Comparison of ENCODE assay signal across 23 cellular contexts in the genomic region with DNA sequence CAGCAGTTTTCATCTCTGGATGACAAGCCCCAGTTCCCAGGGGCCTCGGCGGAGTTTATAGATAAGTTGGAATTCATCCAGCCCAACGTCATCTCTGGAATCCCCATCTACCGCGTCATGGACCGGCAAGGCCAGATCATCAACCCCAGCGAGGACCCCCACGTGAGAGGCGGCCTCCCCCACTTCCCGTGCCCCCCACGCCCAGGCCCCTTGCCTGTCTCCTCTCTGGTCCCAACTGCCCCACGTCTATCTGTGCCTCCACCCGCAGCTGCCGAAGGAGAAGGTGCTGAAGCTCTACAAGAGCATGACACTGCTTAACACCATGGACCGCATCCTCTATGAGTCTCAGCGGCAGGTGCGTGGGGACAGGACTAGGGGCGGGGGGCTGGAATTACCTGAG. TPM values are rescaled to one million over a fixed set of nuclear protein-coding genes. Genes with fewer than 3 reads are reported as not detected.
DNase-seq lines count a peak whose midpoint lies in the region; ATAC-seq and TF ChIP-seq lines count a peak whose summit lies in the region.
"Had no signal": no experiment of that assay in that cellular context is flagged by ENCODE, and none has a peak within 500 bp of the region (broad histone marks: within the 10 kb centered on the region; RNA-seq: fewer than 3 reads in every experiment).

No MANE protein-coding gene starts in this region.

- H3K27ac ChIP-seq in GM23338 (ENCODE audit: low read depth) (no peak overlapping the region), gastrocnemius medialis (peak overlapping the region; percentile 71 to 83 (median 80)), transverse colon (no peak overlapping the region), tibial nerve (peak overlapping the region in 2 of 4 donors; percentile 47 to 59)
- H3K27ac ChIP-seq: SJCRH30 had no signal

- H3K9me3 ChIP-seq in gastrocnemius medialis (no peaks in the 10 kb centered on the region), transverse colon (no peaks in the 10 kb centered on the region), tibial nerve (no peaks in the 10 kb centered on the region)
- H3K9me3 ChIP-seq: BE2C, SJCRH30 had no signal

- H3K4me3 ChIP-seq in GM23338 (no peak overlapping the region), gastrocnemius medialis (no peak overlapping the region), transverse colon (no peak overlapping the region), tibial nerve (no peak overlapping the region)
- H3K4me3 ChIP-seq: SJCRH30 had no signal

- H3F3A ChIP-seq in GM23338 (replicated peaks; ENCODE audit: low read depth) = peaks cover 7% of the 10 kb centered on the region; the same call in 1 of the 2 replicates

- H3K27me3 Mint-ChIP-seq in activated T-cell treated with anti-CD3 and anti-CD28 coated beads, Interleukin-2, amount 50 U/mL, for 24 hours = no peaks in the 10 kb centered on the region
- H3K27me3 Mint-ChIP-seq in GM23338 (ENCODE audit: insufficient read depth, low read depth, poor library complexity) (peaks cover 10% of the 10 kb centered on the region), endothelial cell (ENCODE audit: unreplicated experiment) (peaks cover 6% of the 10 kb centered on the region)
- no peaks in the 10 kb centered on the region for H3K27me3 Mint-ChIP-seq in activated CD4-positive, alpha-beta memory T cell treated with anti-CD3 and anti-CD28 coated beads, Interleukin-2, amount 10 ng/mL, durations not matched to agents 7 days and 5 days
- H3K27me3 Mint-ChIP-seq: CD8-positive, alpha-beta memory T cell had no signal

- POLR2A ChIA-PET in activated CD4-positive, alpha-beta memory T cell treated with anti-CD3 and anti-CD28 coated beads, Interleukin-2, amount 10 ng/mL, durations not matched to agents 7 days and 5 days (lab: Charles Lee) = no interaction called here

- WGBS in transverse colon (ENCODE audit: low coverage in 1 of 2), 2 donors = 93% methylated on average over 18 of the region's 18 CpGs; no CpG with 5 or more reads in 1 of the 2 donors
- 78 to 81% methylated on average over 18 of the region's 18 CpGs for WGBS in tibial nerve, 2 donors

- H2AFZ ChIP-seq in GM23338 = no peak overlapping the region

- in situ Hi-C loops in gastrocnemius medialis (cut with MboI; ENCODE audit: low sequenced_read_pairs in 4 of 4) (no loop called here), transverse colon (cut with MboI; ENCODE audit: low pct_ligation_motif_present in 1 of 4, low pct_unique_long_range_greater_than_20kb in 1 of 4, low sequenced_read_pairs in 3 of 4) (no loop called here)

- H3K9me2 ChIP-seq in GM23338 (ENCODE audit: insufficient read depth) = no peaks in the 10 kb centered on the region

- peaks cover 10% of the 10 kb centered on the region for H3K4me1 Mint-ChIP-seq in activated T-cell treated with anti-CD3 and anti-CD28 coated beads, Interleukin-2, amount 50 U/mL, for 24 hours (ENCODE audit: low read depth)
- peaks cover 8% of the 10 kb centered on the region for H3K4me1 Mint-ChIP-seq in GM23338
- H3K4me1 Mint-ChIP-seq in endothelial cell (ENCODE audit: unreplicated experiment) = peaks cover 14% of the 10 kb centered on the region
- peaks cover 9% of the 10 kb centered on the region for H3K4me1 Mint-ChIP-seq in activated CD4-positive, alpha-beta memory T cell treated with anti-CD3 and anti-CD28 coated beads, Interleukin-2, amount 10 ng/mL, durations not matched to agents 7 days and 5 days

- ATAC-seq in GM23338 = no peak
- no peak for ATAC-seq in gastrocnemius medialis

- CTCF ChIA-PET in activated CD4-positive, alpha-beta memory T cell treated with anti-CD3 and anti-CD28 coated beads, Interleukin-2, amount 10 ng/mL, durations not matched to agents 7 days and 5 days (lab: Charles Lee) = no interaction called here

- H3K79me2 ChIP-seq in GM23338 (replicated peaks; ENCODE audit: insufficient read depth) = no peaks in the 10 kb centered on the region

- H3K36me3 ChIP-seq in GM23338 (ENCODE audit: insufficient read depth) = no peaks in the 10 kb centered on the region
- peaks cover 0 to 16% of the 10 kb centered on the region in 2 donors for H3K36me3 ChIP-seq in gastrocnemius medialis
- peaks cover 0 to 16% (median 0%) of the 10 kb centered on the region in 4 donors for H3K36me3 ChIP-seq in transverse colon
- peaks cover 0 to 54% (median 20%) of the 10 kb centered on the region in 3 donors for H3K36me3 ChIP-seq in tibial nerve
- H3K36me3 ChIP-seq: SJCRH30 had no signal

- no peak for TF ChIP-seq POLR2A in gastrocnemius medialis (IDR thresholded peaks at IDR 0.05)
- TF ChIP-seq POLR2A in transverse colon (IDR thresholded peaks at IDR 0.05) = no peak
- TF ChIP-seq POLR2A in tibial nerve (IDR thresholded peaks at IDR 0.05) = no peak

- H4K20me1 ChIP-seq in GM23338 (replicated peaks; ENCODE audit: insufficient read depth) = no peaks in the 10 kb centered on the region

- intact Hi-C loops in gastrocnemius medialis (cut with DNase I; ENCODE audit: low total_unique reads) = no loop called here
- intact Hi-C loops in transverse colon (cut with DNase I; ENCODE audit: low total_unique reads) = no loop called here

- peak overlapping the region; percentile 55 for H3K27ac Mint-ChIP-seq in activated T-cell treated with anti-CD3 and anti-CD28 coated beads, Interleukin-2, amount 50 U/mL, for 24 hours
- H3K27ac Mint-ChIP-seq in GM23338 = peak overlapping the region; percentile 39; the same call in 1 of the 2 replicates
- H3K27ac Mint-ChIP-seq in endothelial cell (ENCODE audit: unreplicated experiment) = no peak overlapping the region
- H3K27ac Mint-ChIP-seq in activated CD4-positive, alpha-beta memory T cell treated with anti-CD3 and anti-CD28 coated beads, Interleukin-2, amount 10 ng/mL, durations not matched to agents 7 days and 5 days = no peak overlapping the region

- H3K36me3 Mint-ChIP-seq in activated T-cell treated with anti-CD3 and anti-CD28 coated beads, Interleukin-2, amount 50 U/mL, for 24 hours (ENCODE audit: low read depth) = peaks cover 47% of the 10 kb centered on the region
- H3K36me3 Mint-ChIP-seq in GM23338 (ENCODE audit: low read depth) (peaks cover 3% of the 10 kb centered on the region; the same call in 2 of the 3 replicates), endothelial cell (ENCODE audit: low read depth, unreplicated experiment) (peaks cover 31% of the 10 kb centered on the region)
- peaks cover 22% of the 10 kb centered on the region for H3K36me3 Mint-ChIP-seq in activated CD4-positive, alpha-beta memory T cell treated with anti-CD3 and anti-CD28 coated beads, Interleukin-2, amount 10 ng/mL, durations not matched to agents 7 days and 5 days (ENCODE audit: low read depth)

- H3K4me3 Mint-ChIP-seq in activated T-cell treated with anti-CD3 and anti-CD28 coated beads, Interleukin-2, amount 50 U/mL, for 24 hours = no peak overlapping the region
- no peak overlapping the region for H3K4me3 Mint-ChIP-seq in GM23338
- H3K4me3 Mint-ChIP-seq in endothelial cell (ENCODE audit: unreplicated experiment) = peak overlapping the region; percentile 31
- H3K4me3 Mint-ChIP-seq in activated CD4-positive, alpha-beta memory T cell treated with anti-CD3 and anti-CD28 coated beads, Interleukin-2, amount 10 ng/mL, durations not matched to agents 7 days and 5 days = no peak overlapping the region
- H3K4me3 Mint-ChIP-seq: CD8-positive, alpha-beta memory T cell had no signal

- H3K9me3 Mint-ChIP-seq in activated T-cell treated with anti-CD3 and anti-CD28 coated beads, Interleukin-2, amount 50 U/mL, for 24 hours = no peaks in the 10 kb centered on the region
- H3K9me3 Mint-ChIP-seq in GM23338 (no peaks in the 10 kb centered on the region), endothelial cell (ENCODE audit: unreplicated experiment) (no peaks in the 10 kb centered on the region)
- H3K9me3 Mint-ChIP-seq in activated CD4-positive, alpha-beta memory T cell treated with anti-CD3 and anti-CD28 coated beads, Interleukin-2, amount 10 ng/mL, durations not matched to agents 7 days and 5 days = no peaks in the 10 kb centered on the region
- H3K9me3 Mint-ChIP-seq: CD8-positive, alpha-beta memory T cell had no signal

- DNase-seq in activated T-cell treated with anti-CD3 and anti-CD28 coated beads, Interleukin-2, amount 50 U/mL, for 24 hours = no peak
- DNase-seq in activated T-cell treated with anti-CD3 and anti-CD28 coated beads, Interleukin-2, amount 50 U/mL, for 48 hours = no peak
- DNase-seq in GM23338 (ENCODE audit: low spot score) (no peak), endothelial cell (ENCODE audit: low spot score) (no peak), gastrocnemius medialis (no peak), transverse colon (no peak), tibial nerve (ENCODE audit: low spot score in 2 of 2) (no peak)
- DNase-seq in activated CD4-positive, alpha-beta memory T cell treated with anti-CD3 and anti-CD28 coated beads, Interleukin-2, amount 10 ng/mL, durations not matched to agents 7 days and 5 days = no peak
- DNase-seq: BE2C; CD8-positive, alpha-beta memory T cell; DMS79 treated with DMSO at 0.1 percent for 48 hours; Karpas-422; NCI-H1105; NCI-H1694 treated with DMSO at 0.1 percent for 48 hours; NCI-H226; NCI-H526; SJCRH30 had no signal

- TF ChIP-seq EP300 in transverse colon (IDR thresholded peaks at IDR 0.05; ENCODE audit: low read depth) (no peak), tibial nerve (IDR thresholded peaks at IDR 0.05) (no peak)

- no peaks in the 10 kb centered on the region for H3K4me1 ChIP-seq in GM23338 (ENCODE audit: insufficient read depth)
- peaks cover 58 to 77% of the 10 kb centered on the region in 2 donors for H3K4me1 ChIP-seq in gastrocnemius medialis
- peaks cover 0 to 32% (median 10%) of the 10 kb centered on the region in 4 donors for H3K4me1 ChIP-seq in transverse colon
- H3K4me1 ChIP-seq in tibial nerve = peaks cover 0 to 54% (median 9%) of the 10 kb centered on the region in 4 donors

- TF ChIP-seq CTCF in GM23338 (conservative IDR thresholded peaks at IDR 0.05; ENCODE audit: low read depth in 2 of 2) (no peak), endothelial cell (IDR thresholded peaks at IDR 0.05; ENCODE audit: unreplicated experiment) (no peak), gastrocnemius medialis (IDR thresholded peaks at IDR 0.05 in 4 of 5, conservative IDR thresholded peaks at IDR 0.05 in 1 of 5) (no peak), transverse colon (IDR thresholded peaks at IDR 0.05) (no peak), tibial nerve (IDR thresholded peaks at IDR 0.05) (no peak)

- no peak overlapping the region for H3K4me2 ChIP-seq in GM23338

- H3K27me3 ChIP-seq in GM23338 (ENCODE audit: insufficient read depth) = no peaks in the 10 kb centered on the region
- no peaks in the 10 kb centered on the region for H3K27me3 ChIP-seq in gastrocnemius medialis
- no peaks in the 10 kb centered on the region for H3K27me3 ChIP-seq in transverse colon
- no peaks in the 10 kb centered on the region for H3K27me3 ChIP-seq in tibial nerve
- H3K27me3 ChIP-seq: BE2C, SJCRH30 had no signal

RNA-seq across cellular contexts. Expression of a gene that starts 13.0 kb away (rescaled TPM):
- 31.3 and 42.4 TPM in 2 replicates for total RNA-seq in GM23338 (2014; rRNA removed; shearing (Covaris generic))
- polyA plus RNA-seq in GM23338 (2016; fragmentation: Nextera tagmentation; extraction: Ambion mirVana) = 14.2 and 15.0 TPM in 2 replicates
- total RNA-seq in endothelial cell (ENCODE audit: unreplicated experiment) (25.0 TPM), gastrocnemius medialis (100 to 1,000 TPM in 1 of 4 donors, 10 to 100 TPM in 3; 80.8 to 115 (median 84.1) TPM), transverse colon (10 to 100 TPM; 12.0 to 29.9 (median 20.9) TPM), tibial nerve (10 to 100 TPM; 48.6 to 61.4 (median 54.2) TPM)
- 10 to 100 TPM; 17.9 to 27.1 TPM for total RNA-seq in activated CD4-positive, alpha-beta memory T cell treated with anti-CD3 and anti-CD28 coated beads, Interleukin-2, amount 10 ng/mL, durations not matched to agents 7 days and 5 days

RNA-seq across cellular contexts. Expression of a gene that starts 13.5 kb away (rescaled TPM):
- 65.1 and 65.4 TPM in 2 replicates for total RNA-seq in GM23338 (2014; rRNA removed; shearing (Covaris generic))
- 116 and 125 TPM in 2 replicates for polyA plus RNA-seq in GM23338 (2016; fragmentation: Nextera tagmentation; extraction: Ambion mirVana)
- total RNA-seq in endothelial cell (ENCODE audit: unreplicated experiment) (15.2 TPM), gastrocnemius medialis (10 to 100 TPM; 29.1 to 61.9 (median 40.9) TPM), transverse colon (10 to 100 TPM in 3 of 4 donors, 1 to 10 TPM in 1; 4.0 to 20.6 (median 10.8) TPM), tibial nerve (10 to 100 TPM; 14.0 to 21.3 (median 19.8) TPM)
- 10 to 100 TPM; 18.8 to 25.2 TPM for total RNA-seq in activated CD4-positive, alpha-beta memory T cell treated with anti-CD3 and anti-CD28 coated beads, Interleukin-2, amount 10 ng/mL, durations not matched to agents 7 days and 5 days

RNA-seq across cellular contexts. Expression of a gene that starts 16.5 kb away (rescaled TPM):
- 0.70 and 1.8 TPM in 2 replicates for total RNA-seq in GM23338 (2014; rRNA removed; shearing (Covaris generic))
- 0.71 TPM in 2 replicates for polyA plus RNA-seq in GM23338 (2016; fragmentation: Nextera tagmentation; extraction: Ambion mirVana)
- 10.7 TPM for total RNA-seq in endothelial cell (ENCODE audit: unreplicated experiment)
- under 1 TPM in 3 of 4 donors, not detected in 1; 0.24 to 0.33 (median 0.33) TPM for total RNA-seq in gastrocnemius medialis
- 100 to 1,000 TPM in 1 of 4 donors, 10 to 100 TPM in 3; 18.5 to 225 (median 49.1) TPM for total RNA-seq in transverse colon
- 1 to 10 TPM; 4.3 to 5.4 TPM for total RNA-seq in activated CD4-positive, alpha-beta memory T cell treated with anti-CD3 and anti-CD28 coated beads, Interleukin-2, amount 10 ng/mL, durations not matched to agents 7 days and 5 days
- total RNA-seq in tibial nerve = 1 to 10 TPM; 3.8 to 9.0 (median 5.7) TPM
- total RNA-seq: G401, RPMI7951 had no signal

RNA-seq across cellular contexts. Expression of a gene that starts 29.1 kb away (rescaled TPM):
- 83.5 and 86.5 TPM in 2 replicates for total RNA-seq in GM23338 (2014; rRNA removed; shearing (Covaris generic))
- 74.5 and 77.2 TPM in 2 replicates for polyA plus RNA-seq in GM23338 (2016; fragmentation: Nextera tagmentation; extraction: Ambion mirVana)
- total RNA-seq in endothelial cell (ENCODE audit: unreplicated experiment) (75.5 TPM), gastrocnemius medialis (10 to 100 TPM; 41.0 to 61.0 (median 49.8) TPM), transverse colon (10 to 100 TPM; 15.9 to 65.8 (median 50.1) TPM), tibial nerve (10 to 100 TPM; 28.8 to 38.7 (median 35.7) TPM)
- total RNA-seq in activated CD4-positive, alpha-beta memory T cell treated with anti-CD3 and anti-CD28 coated beads, Interleukin-2, amount 10 ng/mL, durations not matched to agents 7 days and 5 days = 10 to 100 TPM; 36.0 to 38.4 TPM

RNA-seq across cellular contexts. Expression of a gene that starts 32.3 kb away (rescaled TPM):
- not detected in 2 replicates for total RNA-seq in GM23338 (2014; rRNA removed; shearing (Covaris generic))
- not detected in 2 replicates for polyA plus RNA-seq in GM23338 (2016; fragmentation: Nextera tagmentation; extraction: Ambion mirVana)
- total RNA-seq in endothelial cell (ENCODE audit: unreplicated experiment) (not detected), gastrocnemius medialis (not detected), transverse colon (not detected), tibial nerve (not detected)
- total RNA-seq in activated CD4-positive, alpha-beta memory T cell treated with anti-CD3 and anti-CD28 coated beads, Interleukin-2, amount 10 ng/mL, durations not matched to agents 7 days and 5 days = not detected
- total RNA-seq: CD8-positive, alpha-beta memory T cell; G401; H1; HT-29; OCI-LY7; RPMI7951; SJCRH30 had no signal
- polyA plus RNA-seq: AG04450; CD8-positive, alpha-beta memory T cell; H1 had no signal

Comparison
In these comparisons a context has a peak if more than half of its experiments do, and no peak if none do; other contexts are left out.
1. H3K27ac Mint-ChIP-seq: peak in activated T-cell treated with anti-CD3 and anti-CD28 coated beads, Interleukin-2, amount 50 U/mL, for 24 hours (single experiment) and GM23338 (single experiment); none in endothelial cell (single experiment) and activated CD4-positive, alpha-beta memory T cell treated with anti-CD3 and anti-CD28 coated beads, Interleukin-2, amount 10 ng/mL, durations not matched to agents 7 days and 5 days (single experiment).
2. H3K27ac ChIP-seq: peak in gastrocnemius medialis (4 of 4); none in GM23338 (single experiment) and transverse colon (0 of 4).